In the genomic region with DNA sequence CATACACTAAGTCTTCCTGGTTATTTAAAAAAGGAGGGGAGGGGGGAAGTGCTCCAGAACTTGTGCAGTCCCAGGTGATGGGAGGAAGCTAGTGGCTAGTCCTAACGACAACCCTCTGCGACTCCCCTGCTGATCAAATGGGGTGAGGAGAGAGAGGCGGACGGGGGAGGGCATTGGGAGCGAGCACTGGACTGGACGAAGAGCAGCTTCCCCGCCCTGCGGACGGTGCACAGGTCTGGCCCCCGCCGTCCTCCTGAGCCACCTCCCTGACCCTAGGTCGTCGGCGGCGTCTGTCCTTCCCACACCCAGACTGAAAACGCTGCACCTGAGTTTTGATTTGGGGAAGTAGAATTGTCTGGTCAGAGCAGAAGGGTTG, we compare ENCODE assay signal across 17 cellular contexts. TPM values are rescaled to one million over a fixed set of nuclear protein-coding genes. Genes with fewer than 3 reads are reported as not detected.
A peak's percentile ranks its signal among the peaks of the same experiment; 100 is the strongest.
DNase-seq lines count a peak whose midpoint lies in the region; ATAC-seq and TF ChIP-seq lines count a peak whose summit lies in the region.
"Had no signal": no experiment of that assay in that cellular context is flagged by ENCODE, and none has a peak within 500 bp of the region (broad histone marks: within the 10 kb centered on the region; RNA-seq: fewer than 3 reads in every experiment).

No MANE protein-coding gene starts in this region.

- H3K27me3 Mint-ChIP-seq in stimulated activated naive CD8-positive, alpha-beta T cell treated with anti-CD3 and anti-CD28 coated beads, Interleukin-15, Interleukin-2, amounts not matched to agents 100 ng/mL and 50 ng/mL, for 24 hours = peaks cover 87% of the 10 kb centered on the region
- H3K27me3 Mint-ChIP-seq in activated B cell treated with CpG ODN at 0.5 μM for 24 hours = peaks cover 67% of the 10 kb centered on the region

- no peaks in the 10 kb centered on the region for H3K9me3 ChIP-seq in iPS-18a (ENCODE audit: control insufficient read depth, low read depth, low read length)

- no peaks in the 10 kb centered on the region for H3K36me3 ChIP-seq in iPS-18a (ENCODE audit: control insufficient read depth, low read depth, low read length)

- no peak for TF ChIP-seq CTCF in activated B cell treated with CpG ODN at 0.5 μM for 24 hours (IDR thresholded peaks at IDR 0.05)

- no peaks in the 10 kb centered on the region for H3K9me3 Mint-ChIP-seq in stimulated activated naive CD8-positive, alpha-beta T cell treated with anti-CD3 and anti-CD28 coated beads, Interleukin-15, Interleukin-2, amounts not matched to agents 100 ng/mL and 50 ng/mL, for 24 hours
- H3K9me3 Mint-ChIP-seq in activated B cell treated with CpG ODN at 0.5 μM for 24 hours = no peaks in the 10 kb centered on the region

- H3K4me1 ChIP-seq in iPS-18a (ENCODE audit: control insufficient read depth, low read depth, low read length) = peaks cover 40% of the 10 kb centered on the region

- H3K4me1 Mint-ChIP-seq in stimulated activated naive CD8-positive, alpha-beta T cell treated with anti-CD3 and anti-CD28 coated beads, Interleukin-15, Interleukin-2, amounts not matched to agents 100 ng/mL and 50 ng/mL, for 24 hours (ENCODE audit: low read depth) = peaks cover 58% of the 10 kb centered on the region
- peaks cover 50% of the 10 kb centered on the region for H3K4me1 Mint-ChIP-seq in activated B cell treated with CpG ODN at 0.5 μM for 24 hours

- peaks cover 100% of the 10 kb centered on the region for H3K27me3 ChIP-seq in iPS-18a (ENCODE audit: control insufficient read depth, insufficient read depth, low read length)

- no peak for DNase-seq in stimulated activated naive CD8-positive, alpha-beta T cell treated with anti-CD3 and anti-CD28 coated beads, Interleukin-15, Interleukin-2, amounts not matched to agents 100 U/mL and 50 U/mL, for 24 hours
- DNase-seq in activated B cell treated with CpG ODN at 0.5 μM for 24 hours (no peak), NCI-H2107 treated with DMSO at 0.1 percent for 48 hours (lab: John Stamatoyannopoulos, UW; ENCODE audit: unreplicated experiment) (no peak), SKM-1 (lab: John Stamatoyannopoulos, UW; ENCODE audit: unreplicated experiment) (no peak)
- DNase-seq: activated CD4-positive, alpha-beta T cell treated with anti-CD3 and anti-CD28 coated beads, Interleukin-2, amount 50 U/mL, for 1 hour; cerebellar nuclear complex; GM23248; left colon; NCI-H1436 treated with DMSO at 0.1 percent for 48 hours; NCI-H526 treated with DMSO at 0.1 percent for 48 hours; stimulated activated CD4-positive, alpha-beta T cell treated with anti-CD3 and anti-CD28 coated beads, Interleukin-1b, Interleukin-23, amount 100 ng/mL, for 48 hours had no signal

- POLR2A ChIA-PET in activated B cell treated with CpG ODN at 0.5 μM for 24 hours (lab: Charles Lee) = no interaction called here

- H3K36me3 Mint-ChIP-seq in stimulated activated naive CD8-positive, alpha-beta T cell treated with anti-CD3 and anti-CD28 coated beads, Interleukin-15, Interleukin-2, amounts not matched to agents 100 ng/mL and 50 ng/mL, for 24 hours (ENCODE audit: low read depth) = peaks cover 4% of the 10 kb centered on the region
- no peaks in the 10 kb centered on the region for H3K36me3 Mint-ChIP-seq in activated B cell treated with CpG ODN at 0.5 μM for 24 hours (ENCODE audit: low read depth)

- H3K4me3 Mint-ChIP-seq in stimulated activated naive CD8-positive, alpha-beta T cell treated with anti-CD3 and anti-CD28 coated beads, Interleukin-15, Interleukin-2, amounts not matched to agents 100 ng/mL and 50 ng/mL, for 24 hours = peak overlapping the region; percentile 41
- peak overlapping the region; percentile 19 for H3K4me3 Mint-ChIP-seq in activated B cell treated with CpG ODN at 0.5 μM for 24 hours

- ATAC-seq in stimulated activated naive CD8-positive, alpha-beta T cell treated with anti-CD3 and anti-CD28 coated beads, Interleukin-15, Interleukin-2, amounts not matched to agents 100 U/mL and 50 U/mL, for 24 hours = no peak
- peak; percentile 18 for ATAC-seq in activated B cell treated with CpG ODN at 0.5 μM for 24 hours (ENCODE audit: low read depth)
- ATAC-seq in HG03135 (IDR thresholded peaks at IDR 0.05; ENCODE audit: unreplicated experiment) = no peak
- no peak for ATAC-seq in HG03571 (IDR thresholded peaks at IDR 0.05; ENCODE audit: unreplicated experiment)
- ATAC-seq: left colon had no signal

- CTCF ChIA-PET in activated B cell treated with CpG ODN at 0.5 μM for 24 hours (lab: Charles Lee) = interaction anchor here (0.7 to 1.6 kb wide), 2 partner anchors 402 to 420 kb away, joined by 3 to 4 read pairs; no protein-coding TSS in a partner anchor

- intact Hi-C loops in activated B cell treated with CpG ODN at 0.5 μM for 24 hours (cut with micrococcal nuclease) = loop anchor here (5.0 kb wide), 2 partner anchors 146 to 611 kb away; partner anchors contain the start of gene PERP

- no peak overlapping the region for H3K9ac ChIP-seq in iPS-18a (ENCODE audit: low read length)
- H3K9ac ChIP-seq: GM23248 had no signal

- H3K27ac ChIP-seq in iPS-18a (ENCODE audit: low read length) = no peak overlapping the region
- H3K27ac ChIP-seq: GM23248 had no signal

- H3K4me3 ChIP-seq in iPS-18a (ENCODE audit: low read length) = peak overlapping the region; percentile 65
- H3K4me3 ChIP-seq: GM23248 had no signal

- peak overlapping the region; percentile 26 for H3K27ac Mint-ChIP-seq in stimulated activated naive CD8-positive, alpha-beta T cell treated with anti-CD3 and anti-CD28 coated beads, Interleukin-15, Interleukin-2, amounts not matched to agents 100 ng/mL and 50 ng/mL, for 24 hours
- H3K27ac Mint-ChIP-seq in activated B cell treated with CpG ODN at 0.5 μM for 24 hours = no peak overlapping the region

RNA-seq across cellular contexts. Expression of gene OLIG3, which starts 2.2 kb away (rescaled TPM):
- total RNA-seq in activated B cell treated with CpG ODN at 0.5 μM for 24 hours = not detected in 2 replicates
- total RNA-seq: glomerular endothelial cell, GM23248, left colon, ureter had no signal
